ENCODE assay signal across 18 cellular contexts in the genomic region with DNA sequence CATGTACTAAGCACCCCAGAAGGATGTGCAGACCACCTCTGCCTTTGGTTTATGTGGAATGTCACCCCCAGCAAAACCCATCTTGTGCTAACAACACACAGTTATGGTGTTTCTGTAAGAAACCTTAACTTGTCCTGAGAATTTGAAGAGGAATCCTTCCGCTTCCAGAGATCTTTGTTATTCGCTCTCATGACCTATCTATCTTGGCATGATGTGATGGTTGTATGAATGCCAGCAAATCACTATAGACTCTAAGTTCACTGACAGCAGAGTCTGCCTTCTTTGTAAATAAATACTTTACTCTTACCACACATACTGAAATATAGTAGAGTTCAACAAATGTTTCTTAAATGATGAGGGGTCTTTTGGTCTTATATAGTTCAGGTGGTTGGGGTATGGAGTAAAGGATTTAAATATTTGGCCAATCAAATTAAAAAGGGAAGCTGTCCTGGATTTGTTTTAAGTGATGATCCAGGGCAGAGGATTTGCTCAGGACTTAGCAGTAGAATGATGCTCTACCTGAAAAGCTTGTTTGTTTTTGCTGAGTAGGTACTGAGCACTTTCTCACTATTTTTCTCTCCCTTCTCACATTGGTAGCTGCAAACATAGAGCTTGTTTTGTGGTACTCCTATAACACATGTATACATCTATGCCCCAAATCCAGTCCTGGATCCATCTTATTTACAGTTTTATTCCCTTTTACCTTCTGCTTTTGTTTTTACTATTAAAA. TPM values are rescaled to one million over a fixed set of nuclear protein-coding genes. Genes with fewer than 3 reads are reported as not detected.
"Had no signal": no experiment of that assay in that cellular context is flagged by ENCODE, and none has a peak within 500 bp of the region (broad histone marks: within the 10 kb centered on the region; RNA-seq: fewer than 3 reads in every experiment).

No MANE protein-coding gene starts in this region.

- H3K4me1 ChIP-seq: prostate gland had no signal

- H3K36me3 Mint-ChIP-seq: activated naive CD8-positive, alpha-beta T cell treated with anti-CD3 and anti-CD28 coated beads, Interleukin-2, amount 10 ng/mL, durations not matched to agents 7 days and 5 days had no signal

- H3K4me3 ChIP-seq: esophagus muscularis mucosa, prostate gland, spleen, thoracic aorta had no signal

- H3K27me3 ChIP-seq: esophagus muscularis mucosa had no signal

- H3K9me3 ChIP-seq: esophagus muscularis mucosa, prostate gland, spleen, thoracic aorta had no signal

- H3K4me3 Mint-ChIP-seq: activated naive CD8-positive, alpha-beta T cell treated with anti-CD3 and anti-CD28 coated beads, Interleukin-2, amount 10 ng/mL, durations not matched to agents 7 days and 5 days; activated T-helper 1 cell treated with anti-CD3 and anti-CD28 coated beads, Interleukin-12 subunit alpha, Interleukin-12 subunit beta, Interleukin-2, Interleukin-4 antibody, amounts not matched to agents 30 ng/mL and 10 ng/mL and 1 ng/mL, durations not matched to agents 14 hours and 24 hours and 36 hours had no signal

- H3K9me3 Mint-ChIP-seq: activated naive CD8-positive, alpha-beta T cell treated with anti-CD3 and anti-CD28 coated beads, Interleukin-2, amount 10 ng/mL, durations not matched to agents 7 days and 5 days; activated T-helper 1 cell treated with anti-CD3 and anti-CD28 coated beads, Interleukin-12 subunit alpha, Interleukin-12 subunit beta, Interleukin-2, Interleukin-4 antibody, amounts not matched to agents 30 ng/mL and 10 ng/mL and 1 ng/mL, durations not matched to agents 14 hours and 24 hours and 36 hours had no signal

- ATAC-seq: activated CD4-positive, CD25-positive, alpha-beta regulatory T cell treated with anti-CD3 and anti-CD28 coated beads, Interleukin-2, amount 50 U/mL, for 24 hours; right cardiac atrium had no signal

- DNase-seq: activated CD4-positive, alpha-beta T cell treated with anti-CD3 and anti-CD28 coated beads, Interleukin-2, amount 50 U/mL, for 1 hour; activated CD8-positive, alpha-beta memory T cell treated with anti-CD3 and anti-CD28 coated beads for 24 hours; activated naive CD4-positive, alpha-beta T cell; activated naive CD8-positive, alpha-beta T cell treated with anti-CD3 and anti-CD28 coated beads, Interleukin-2, amount 10 ng/mL, durations not matched to agents 7 days and 5 days; glutamatergic neuron; hypothalamus; right cardiac atrium; spleen; T-helper 9 cell had no signal

- H3K27ac Mint-ChIP-seq: activated naive CD8-positive, alpha-beta T cell treated with anti-CD3 and anti-CD28 coated beads, Interleukin-2, amount 10 ng/mL, durations not matched to agents 7 days and 5 days; activated T-helper 1 cell treated with anti-CD3 and anti-CD28 coated beads, Interleukin-12 subunit alpha, Interleukin-12 subunit beta, Interleukin-2, Interleukin-4 antibody, amounts not matched to agents 30 ng/mL and 10 ng/mL and 1 ng/mL, durations not matched to agents 14 hours and 24 hours and 36 hours had no signal

- H3K27ac ChIP-seq: esophagus muscularis mucosa, prostate gland, spleen, thoracic aorta had no signal

- H3K36me3 ChIP-seq: esophagus muscularis mucosa, prostate gland, spleen, thoracic aorta had no signal

RNA-seq across cellular contexts. Expression of gene RTP1, which starts 27.9 kb away (rescaled TPM):
- total RNA-seq: activated naive CD8-positive, alpha-beta T cell treated with anti-CD3 and anti-CD28 coated beads, Interleukin-2, amount 10 ng/mL, durations not matched to agents 7 days and 5 days; activated T-helper 1 cell treated with anti-CD3 and anti-CD28 coated beads, Interleukin-12 subunit alpha, Interleukin-12 subunit beta, Interleukin-2, Interleukin-4 antibody, amounts not matched to agents 30 ng/mL and 10 ng/mL and 1 ng/mL, durations not matched to agents 14 hours and 24 hours and 36 hours; esophagus muscularis mucosa; fibroblast of villous mesenchyme; liver; osteoblast; prostate gland; right cardiac atrium; spleen; urinary bladder had no signal
